Comparison of ENCODE assay signal across 11 cellular contexts in genomic region chr11:8389034-8389996, GRCh38.
DNase-seq lines count a peak whose midpoint lies in the region; TF ChIP-seq lines count a peak whose summit lies in the region.
"Had no signal": no experiment of that assay in that cellular context is flagged by ENCODE, and none has a peak within 500 bp of the region (broad histone marks: within the 10 kb centered on the region; RNA-seq: fewer than 3 reads in every experiment).

No MANE protein-coding gene starts in this region.

- intact Hi-C loops in left ventricle myocardium inferior (cut with micrococcal nuclease): no loop called here

- no peaks in the 10 kb centered on the region for H3K9me3 ChIP-seq in left ventricle myocardium inferior (replicated peaks)

- H3K9ac ChIP-seq in rectal smooth muscle tissue (ENCODE audit: low read length): no peak overlapping the region
- H3K9ac ChIP-seq: parathyroid adenoma had no signal

- H3K27ac ChIP-seq in angular gyrus (ENCODE audit: low read depth, low read length) (peak overlapping the region; percentile 62), left ventricle myocardium inferior (replicated peaks) (no peak overlapping the region), rectal smooth muscle tissue (ENCODE audit: low read depth, low read length) (peak overlapping the region; percentile 65)
- H3K27ac ChIP-seq: parathyroid adenoma had no signal

- H3K4me3 ChIP-seq in H7 (ENCODE audit: insufficient read depth, low read depth, low read length) (no peak overlapping the region), left ventricle myocardium inferior (peak overlapping the region; percentile 26), rectal smooth muscle tissue (ENCODE audit: low read length) (peak overlapping the region; percentile 4)

- DNase-seq in H7 (peak; percentile 33), left ventricle myocardium inferior (no peak), NCI-H748 treated with DMSO at 0.1 percent for 48 hours (lab: John Stamatoyannopoulos, UW) (no peak), occipital lobe (lab: John Stamatoyannopoulos, UW) (no peak), islet precursor cell (no peak)
- DNase-seq in stimulated activated CD4-positive, alpha-beta T cell treated with anti-CD3 and anti-CD28 coated beads, Interleukin-4, amount 100 ng/mL, for 24 hours: no peak
- DNase-seq: activated CD4-positive, CD25-positive, alpha-beta regulatory T cell treated with anti-CD3 and anti-CD28 coated beads, Interleukin-2, amount 50 U/mL, for 72 hours; NCI-H2029 had no signal

- no peaks in the 10 kb centered on the region for H3K27me3 ChIP-seq in H7 (ENCODE audit: control insufficient read depth, insufficient read depth, low read length)
- no peaks in the 10 kb centered on the region for H3K27me3 ChIP-seq in left ventricle myocardium inferior (ENCODE audit: low read depth)
- no peaks in the 10 kb centered on the region for H3K27me3 ChIP-seq in rectal smooth muscle tissue (ENCODE audit: control insufficient read depth, insufficient read depth, low read length)

- TF ChIP-seq CTCF in left ventricle myocardium inferior (IDR thresholded peaks at IDR 0.05; ENCODE audit: borderline replicate concordance): no peak

- H3K4me1 ChIP-seq in left ventricle myocardium inferior (peaks cover 25% of the 10 kb centered on the region), rectal smooth muscle tissue (ENCODE audit: control insufficient read depth, insufficient read depth, low read length) (peaks cover 6% of the 10 kb centered on the region)

- H3K36me3 ChIP-seq in H7 (replicated peaks; ENCODE audit: control insufficient read depth, insufficient read depth, low read length) (no peaks in the 10 kb centered on the region), left ventricle myocardium inferior (no peaks in the 10 kb centered on the region), rectal smooth muscle tissue (ENCODE audit: control insufficient read depth, insufficient read depth, low read length) (no peaks in the 10 kb centered on the region)
